Comparison of ENCODE assay signal across 8 cellular contexts in the genomic region with DNA sequence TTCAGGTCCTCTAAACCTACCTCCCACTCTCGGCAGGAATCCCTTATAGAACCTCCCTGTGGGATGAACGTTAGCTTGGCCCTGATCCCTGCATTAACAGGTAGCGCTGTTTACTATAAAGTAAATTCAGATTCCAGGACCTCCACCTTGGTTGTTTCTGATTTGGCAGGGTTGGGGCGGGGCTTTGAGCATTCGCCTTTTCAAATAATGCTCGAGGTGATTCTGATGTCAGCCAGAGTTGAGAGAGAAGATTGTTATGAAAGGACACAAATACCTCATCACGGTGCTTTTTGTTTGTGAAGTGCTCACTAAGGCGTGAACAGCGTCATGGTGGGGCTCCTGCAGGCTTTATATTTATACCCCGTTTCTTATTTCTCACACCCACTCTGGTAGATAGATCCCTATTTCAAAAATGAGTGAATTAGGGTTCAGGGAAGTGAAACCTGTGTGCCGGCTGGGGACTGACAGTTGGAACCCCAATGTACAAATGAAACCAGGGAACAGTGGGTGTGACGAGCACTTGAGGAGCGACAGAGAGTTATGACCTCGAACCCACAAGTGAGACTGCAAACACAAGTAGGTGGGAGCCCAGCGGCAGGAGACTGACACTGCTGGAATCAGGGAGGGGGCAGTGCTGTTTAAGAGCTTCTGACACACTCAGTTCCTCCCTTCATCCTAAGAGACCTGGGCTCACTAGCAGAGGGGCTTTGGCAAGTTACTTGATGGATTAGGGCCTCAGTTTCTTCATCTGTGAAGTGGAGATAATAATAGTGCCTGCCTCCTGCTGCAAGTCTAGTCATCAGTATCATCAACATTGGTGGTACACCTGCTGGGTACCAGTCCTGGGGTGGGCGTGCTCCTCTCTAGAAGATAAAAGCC. TPM values are rescaled to one million over a fixed set of nuclear protein-coding genes. Genes with fewer than 3 reads are reported as not detected.
A peak's percentile ranks its signal among the peaks of the same experiment; 100 is the strongest.
DNase-seq lines count a peak whose midpoint lies in the region; ATAC-seq and TF ChIP-seq lines count a peak whose summit lies in the region.

No MANE protein-coding gene starts in this region.

- ATAC-seq in HG03280 (IDR thresholded peaks at IDR 0.05; ENCODE audit: unreplicated experiment) (peak; percentile 73), memory B cell (ENCODE audit: low read depth) (peak; percentile 64)

- peak; percentile 41 for DNase-seq in Ammon's horn (ENCODE audit: low spot score)
- peak; percentile 46 for DNase-seq in GM19240 (ENCODE audit: insufficient read length, low spot score)
- DNase-seq in activated CD4-positive, alpha-beta T cell treated with anti-CD3 and anti-CD28 coated beads, Interleukin-2, amount 10 ng/mL, durations not matched to agents 24 days and 14 days = peak; percentile 91
- DNase-seq in memory B cell (ENCODE audit: low spot score in 2 of 2) = peak; percentile 72 to 87
- DNase-seq in coronary artery (ENCODE audit: low spot score) = no peak
- no peak for DNase-seq in posterior vena cava (ENCODE audit: low spot score)
- no peak for DNase-seq in NCI-H1694 (lab: John Stamatoyannopoulos, UW)

- peaks cover 88% of the 10 kb centered on the region for H3K4me1 Mint-ChIP-seq in activated CD4-positive, alpha-beta T cell treated with anti-CD3 and anti-CD28 coated beads, Interleukin-2, amount 10 ng/mL, durations not matched to agents 24 days and 14 days
- H3K4me1 Mint-ChIP-seq in memory B cell = peaks cover 72% of the 10 kb centered on the region

- H3K9me3 Mint-ChIP-seq in activated CD4-positive, alpha-beta T cell treated with anti-CD3 and anti-CD28 coated beads, Interleukin-2, amount 10 ng/mL, durations not matched to agents 24 days and 14 days = no peaks in the 10 kb centered on the region
- H3K9me3 Mint-ChIP-seq in memory B cell = peaks cover 4% of the 10 kb centered on the region

- peaks cover 5% of the 10 kb centered on the region for H3K36me3 Mint-ChIP-seq in activated CD4-positive, alpha-beta T cell treated with anti-CD3 and anti-CD28 coated beads, Interleukin-2, amount 10 ng/mL, durations not matched to agents 24 days and 14 days (ENCODE audit: low read depth)
- H3K36me3 Mint-ChIP-seq in memory B cell = peaks cover 2% of the 10 kb centered on the region

- intact Hi-C loops in activated CD4-positive, alpha-beta T cell treated with anti-CD3 and anti-CD28 coated beads, Interleukin-2, amount 10 ng/mL, durations not matched to agents 24 days and 14 days (cut with micrococcal nuclease) = loop anchor here (1.0 to 5.0 kb wide), 10 partner anchors 14 to 315 kb away; a partner anchor contains a TSS
- intact Hi-C loops in posterior vena cava (cut with DNase I) = no loop called here

- TF ChIP-seq CTCF in coronary artery (IDR thresholded peaks at IDR 0.05) = no peak

- H3K4me3 ChIP-seq in coronary artery = no peak overlapping the region

- peak overlapping the region; percentile 81 for H3K27ac Mint-ChIP-seq in activated CD4-positive, alpha-beta T cell treated with anti-CD3 and anti-CD28 coated beads, Interleukin-2, amount 10 ng/mL, durations not matched to agents 24 days and 14 days
- H3K27ac Mint-ChIP-seq in memory B cell = peak overlapping the region; percentile 98

- H3K4me3 Mint-ChIP-seq in activated CD4-positive, alpha-beta T cell treated with anti-CD3 and anti-CD28 coated beads, Interleukin-2, amount 10 ng/mL, durations not matched to agents 24 days and 14 days = peak overlapping the region; percentile 76
- H3K4me3 Mint-ChIP-seq in memory B cell = peak overlapping the region; percentile 66

- peaks cover 23% of the 10 kb centered on the region for H3K27me3 Mint-ChIP-seq in activated CD4-positive, alpha-beta T cell treated with anti-CD3 and anti-CD28 coated beads, Interleukin-2, amount 10 ng/mL, durations not matched to agents 24 days and 14 days
- H3K27me3 Mint-ChIP-seq in memory B cell = no peaks in the 10 kb centered on the region

- no peak overlapping the region for H3K27ac ChIP-seq in coronary artery

RNA-seq across cellular contexts. Expression of a gene that starts 14.3 kb away (rescaled TPM):
- 88.8 and 92.7 TPM in 2 replicates for total RNA-seq in activated CD4-positive, alpha-beta T cell treated with anti-CD3 and anti-CD28 coated beads, Interleukin-2, amount 10 ng/mL, durations not matched to agents 24 days and 14 days
- 1 to 10 TPM; 7.8 to 8.3 TPM for total RNA-seq in posterior vena cava

Comparison
In these comparisons a context has a peak if more than half of its experiments do, and no peak if none do; other contexts are left out.
1. DNase-seq: peak in Ammon's horn (single experiment), GM19240 (single experiment), activated CD4-positive, alpha-beta T cell treated with anti-CD3 and anti-CD28 coated beads, Interleukin-2, amount 10 ng/mL, durations not matched to agents 24 days and 14 days (single experiment) and memory B cell (2 of 2); none in coronary artery (single experiment), posterior vena cava (single experiment) and NCI-H1694 (single experiment).